ENCODE assay signal across 9 cellular contexts in the genomic region with DNA sequence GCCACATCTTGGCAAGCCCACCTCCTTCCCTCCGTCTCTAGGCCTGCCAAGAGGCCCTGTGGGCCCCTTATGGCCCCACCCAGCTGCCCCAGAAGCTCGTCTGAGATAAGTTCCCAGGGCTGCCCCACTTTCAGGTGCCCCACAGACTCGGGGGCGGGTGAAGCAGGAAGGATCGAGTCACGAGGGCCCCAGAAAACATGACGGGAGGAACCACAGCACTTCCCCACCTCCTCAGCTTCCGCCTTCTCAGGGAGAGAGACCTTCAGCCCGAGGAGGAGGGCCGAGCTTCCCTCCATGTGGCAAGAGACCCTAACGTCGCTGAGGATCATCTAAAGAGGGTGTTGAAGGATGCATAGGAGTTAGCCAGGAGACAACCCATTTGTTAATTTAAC. TPM values are rescaled to one million over a fixed set of nuclear protein-coding genes. Genes with fewer than 3 reads are reported as not detected.
DNase-seq lines count a peak whose midpoint lies in the region; ATAC-seq, FAIRE-seq and TF ChIP-seq lines count a peak whose summit lies in the region.
"Had no signal": no experiment of that assay in that cellular context is flagged by ENCODE, and none has a peak within 500 bp of the region (broad histone marks: within the 10 kb centered on the region; RNA-seq: fewer than 3 reads in every experiment).

No MANE protein-coding gene starts in this region.

- peaks cover 0 to 11% (median 0%) of the 10 kb centered on the region in 3 donors for H3K27me3 ChIP-seq in psoas muscle (ENCODE audit: insufficient read depth in 3 of 3, low read length in 2 of 3)
- H3K27me3 ChIP-seq in A673 (replicated peaks; ENCODE audit: insufficient read depth, low read depth, low read length, poor library complexity) = no peaks in the 10 kb centered on the region

- H3K36me3 ChIP-seq in psoas muscle (ENCODE audit: insufficient read depth in 1 of 2, low read depth in 1 of 2) (no peaks in the 10 kb centered on the region), A673 (ENCODE audit: insufficient read depth, low read length, poor library complexity, severe bottlenecking) (no peaks in the 10 kb centered on the region)

- no TSS peak for BruUV-seq in A673 (replicated peaks; lab: Mats Ljungman, UMichigan)

- no peaks in the 10 kb centered on the region for H3K36me3 Mint-ChIP-seq in T-helper 17 cell (ENCODE audit: low read depth)
- H3K36me3 Mint-ChIP-seq in activated naive CD8-positive, alpha-beta T cell treated with anti-CD3 and anti-CD28 coated beads, Interleukin-2, amount 10 ng/mL, durations not matched to agents 7 days and 5 days = peaks cover 4% of the 10 kb centered on the region

- DNase-seq in GM12891 (ENCODE audit: insufficient read length, low spot score) (no peak), T-helper 17 cell (peak; percentile 70 to 83 (median 74)), psoas muscle (peak; percentile 43 to 69), NCI-H146 (lab: John Stamatoyannopoulos, UW) (no peak), cortex of kidney (lab: John Stamatoyannopoulos, UW) (no peak), A673 (ENCODE audit: low spot score) (no peak)
- DNase-seq in activated naive CD8-positive, alpha-beta T cell treated with anti-CD3 and anti-CD28 coated beads, Interleukin-2, amount 10 ng/mL, durations not matched to agents 7 days and 5 days = peak; percentile 78

- 48 to 54% (median 51%) methylated on average over 12 of the region's 12 CpGs for WGBS in psoas muscle, 3 donors

- no peaks in the 10 kb centered on the region for H3K27me3 Mint-ChIP-seq in T-helper 17 cell
- H3K27me3 Mint-ChIP-seq in activated naive CD8-positive, alpha-beta T cell treated with anti-CD3 and anti-CD28 coated beads, Interleukin-2, amount 10 ng/mL, durations not matched to agents 7 days and 5 days = no peaks in the 10 kb centered on the region

- peak; percentile 68 for TF ChIP-seq POLR2A in GM12891 (IDR thresholded peaks at IDR 0.05; ENCODE audit: low read depth, low read length)

- H3K4me3 ChIP-seq in psoas muscle (no peak overlapping the region), A673 (ENCODE audit: low read depth, low read length, poor library complexity, severe bottlenecking) (no peak overlapping the region)

- intact Hi-C loops in psoas muscle (cut with DNase I) (no loop called here), A673 (cut with micrococcal nuclease; ENCODE audit: unreplicated experiment) (no loop called here)

- peaks cover 42% of the 10 kb centered on the region for H3K4me1 Mint-ChIP-seq in T-helper 17 cell
- peaks cover 52% of the 10 kb centered on the region for H3K4me1 Mint-ChIP-seq in activated naive CD8-positive, alpha-beta T cell treated with anti-CD3 and anti-CD28 coated beads, Interleukin-2, amount 10 ng/mL, durations not matched to agents 7 days and 5 days

- H3K27ac Mint-ChIP-seq in T-helper 17 cell = peak overlapping the region; percentile 99
- peak overlapping the region; percentile 99 for H3K27ac Mint-ChIP-seq in activated naive CD8-positive, alpha-beta T cell treated with anti-CD3 and anti-CD28 coated beads, Interleukin-2, amount 10 ng/mL, durations not matched to agents 7 days and 5 days

- no peaks in the 10 kb centered on the region for H3K4me1 ChIP-seq in psoas muscle
- H3K4me1 ChIP-seq in A673 (ENCODE audit: insufficient read depth, low read length, poor library complexity, severe bottlenecking) = no peaks in the 10 kb centered on the region

- H3K9me3 ChIP-seq in T-helper 17 cell (ENCODE audit: control insufficient read depth, low read length, poor library complexity, severe bottlenecking) (no peaks in the 10 kb centered on the region), psoas muscle (no peaks in the 10 kb centered on the region), A673 (ENCODE audit: low read depth, low read length, poor library complexity, severe bottlenecking) (no peaks in the 10 kb centered on the region)

- no peak overlapping the region for H3K27ac ChIP-seq in psoas muscle
- no peak overlapping the region for H3K27ac ChIP-seq in A673 (ENCODE audit: low read depth, low read length, poor library complexity, severe bottlenecking)

- POLR2A ChIA-PET in activated naive CD8-positive, alpha-beta T cell treated with anti-CD3 and anti-CD28 coated beads, Interleukin-2, amount 10 ng/mL, durations not matched to agents 7 days and 5 days (lab: Charles Lee) = interaction anchor here (0.5 to 5.3 kb wide), 15 partner anchors 12 to 1163 kb away, joined by 3 to 38 read pairs (median 4); partner anchors contain the start of genes PIK3R2 and SSBP4
- POLR2A ChIA-PET in A673 (lab: Charles Lee; ENCODE audit: low non-redundant PET) = no interaction called here

- peak; percentile 74 for FAIRE-seq in GM12891 (lab: Jason Lieb, UNC)
- FAIRE-seq: colon had no signal

- peak overlapping the region; percentile 58 for H3K4me3 Mint-ChIP-seq in T-helper 17 cell
- peak overlapping the region; percentile 77 for H3K4me3 Mint-ChIP-seq in activated naive CD8-positive, alpha-beta T cell treated with anti-CD3 and anti-CD28 coated beads, Interleukin-2, amount 10 ng/mL, durations not matched to agents 7 days and 5 days

- CTCF ChIA-PET in A673 (lab: Charles Lee) = no interaction called here

- no peaks in the 10 kb centered on the region for H3K9me3 Mint-ChIP-seq in activated naive CD8-positive, alpha-beta T cell treated with anti-CD3 and anti-CD28 coated beads, Interleukin-2, amount 10 ng/mL, durations not matched to agents 7 days and 5 days

- ATAC-seq in T-helper 17 cell (peak; percentile 83), psoas muscle (peak in 3 of 4 donors; percentile 36 to 40 (median 36)), GM19395 (IDR thresholded peaks at IDR 0.05; ENCODE audit: unreplicated experiment) (no peak)
- ATAC-seq in activated naive CD8-positive, alpha-beta T cell treated with anti-CD3 and anti-CD28 coated beads, Interleukin-2, amount 10 ng/mL, durations not matched to agents 7 days and 5 days (ENCODE audit: low read depth) = peak; percentile 73

- TF ChIP-seq CTCF in psoas muscle (IDR thresholded peaks at IDR 0.05) (no peak), A673 (conservative IDR thresholded peaks at IDR 0.05; ENCODE audit: low read depth, low read length) (no peak)

TF ChIP-seq in GM12891, 5 proteins besides CTCF, POLR2A, EP300 and RAD21:
- TF ChIP-seq POLR2AphosphoS5 (IDR thresholded peaks at IDR 0.05; ENCODE audit: low read depth, low read length) = 0 out of 2 replicates have a peak, but pooled peaks have one; percentile 34
- TF ChIP-seq PAX5 (IDR thresholded peaks at IDR 0.05; ENCODE audit: insufficient read depth, low read length, severe bottlenecking) = no peak
- TF ChIP-seq SPI1 (IDR thresholded peaks at IDR 0.05; ENCODE audit: low read depth, low read length) = peak; percentile 68
- TF ChIP-seq POU2F2 (IDR thresholded peaks at IDR 0.05; ENCODE audit: low read depth, low read length) = no peak
- TF ChIP-seq TAF1 (IDR thresholded peaks at IDR 0.05; ENCODE audit: low read depth, low read length) = no peak

RNA-seq across cellular contexts. Expression of gene IL12RB1, which starts 4.5 kb away (rescaled TPM):
- 13.5 TPM for polyA plus RNA-seq in GM12891 (2012; ENCODE audit: low read depth, missing spikeins)
- 10 to 100 TPM; 56.7 to 71.1 TPM for total RNA-seq in T-helper 17 cell
- 10 to 100 TPM; 52.5 to 56.4 TPM for total RNA-seq in activated naive CD8-positive, alpha-beta T cell treated with anti-CD3 and anti-CD28 coated beads, Interleukin-2, amount 10 ng/mL, durations not matched to agents 7 days and 5 days
- total RNA-seq in psoas muscle = under 1 TPM; 0.15 to 0.53 (median 0.26) TPM
- polyA plus RNA-seq in psoas muscle = under 1 TPM in 2 of 3 donors, not detected in 1; 0.14 to 0.17 TPM
- total RNA-seq in A673 (2021) = not detected in 2 replicates

RNA-seq across cellular contexts. Expression of gene MAST3, which starts 6.4 kb away (rescaled TPM):
- 7.2 TPM for polyA plus RNA-seq in GM12891 (2012; ENCODE audit: low read depth, missing spikeins)
- total RNA-seq in T-helper 17 cell (10 to 100 TPM; 38.2 to 50.8 TPM), psoas muscle (1 to 10 TPM; 1.7 to 5.1 (median 3.2) TPM), A673 (2021) (5.1 and 7.9 TPM in 2 replicates)
- 10 to 100 TPM; 36.7 to 38.3 TPM for total RNA-seq in activated naive CD8-positive, alpha-beta T cell treated with anti-CD3 and anti-CD28 coated beads, Interleukin-2, amount 10 ng/mL, durations not matched to agents 7 days and 5 days
- polyA plus RNA-seq in psoas muscle = 1 to 10 TPM in 1 of 3 donors, under 1 TPM in 2; 0.34 to 2.5 (median 0.96) TPM

Comparison
In these comparisons a context has a peak if more than half of its experiments do, and no peak if none do; other contexts are left out.
1. DNase-seq: peak in T-helper 17 cell (3 of 3), activated naive CD8-positive, alpha-beta T cell treated with anti-CD3 and anti-CD28 coated beads, Interleukin-2, amount 10 ng/mL, durations not matched to agents 7 days and 5 days (single experiment) and psoas muscle (2 of 2); none in GM12891 (single experiment), NCI-H146 (single experiment), cortex of kidney (single experiment) and A673 (single experiment).
2. RNA of gene IL12RB1, which starts 4.5 kb away (total RNA-seq): 56.7 to 71.1 TPM in T-helper 17 cell and 52.5 to 56.4 TPM in activated naive CD8-positive, alpha-beta T cell treated with anti-CD3 and anti-CD28 coated beads, Interleukin-2, amount 10 ng/mL, durations not matched to agents 7 days and 5 days; 0.15 to 0.53 TPM in psoas muscle and not detected in A673; every median in the first group is over 10 times any median in the second.